Comparison of ENCODE assay signal across 8 cellular contexts in genomic region chr14:64878775-64879634, GRCh38. TPM values are rescaled to one million over a fixed set of nuclear protein-coding genes. Genes with fewer than 3 reads are reported as not detected.
DNase-seq lines count a peak whose midpoint lies in the region; ATAC-seq and TF ChIP-seq lines count a peak whose summit lies in the region.

No MANE protein-coding gene starts in this region.

- H3K36me3 Mint-ChIP-seq in activated T-helper 17 cell treated with anti-CD3 and anti-CD28 coated beads, Interleukin-2, amount 50 U/mL, for 72 hours (ENCODE audit: low read depth) = no peaks in the 10 kb centered on the region

- DNase-seq in DMS79 (lab: John Stamatoyannopoulos, UW) = peak; percentile 75
- peak; percentile 21 for DNase-seq in KBM-7
- peak; percentile 95 for DNase-seq in left kidney (ENCODE audit: low read depth, low spot score)
- peak; percentile 4 to 7 for DNase-seq in thyroid gland
- no peak for DNase-seq in GM19240 (ENCODE audit: insufficient read length, low spot score)

- H3K27ac Mint-ChIP-seq in activated T-helper 17 cell treated with anti-CD3 and anti-CD28 coated beads, Interleukin-2, amount 50 U/mL, for 72 hours = no peak overlapping the region

- intact Hi-C loops in thyroid gland (cut with DNase I) = no loop called here

- no peak for ATAC-seq in activated T-helper 17 cell treated with anti-CD3 and anti-CD28 coated beads, Interleukin-2, amount 50 U/mL, for 72 hours (replicated peaks)
- no peak for ATAC-seq in HG03442 (IDR thresholded peaks at IDR 0.05; ENCODE audit: unreplicated experiment)
- ATAC-seq in GM21723 (IDR thresholded peaks at IDR 0.05; ENCODE audit: unreplicated experiment) = no peak

- no peaks in the 10 kb centered on the region for H3K36me3 ChIP-seq in thyroid gland

- H3K9me3 Mint-ChIP-seq in activated T-helper 17 cell treated with anti-CD3 and anti-CD28 coated beads, Interleukin-2, amount 50 U/mL, for 72 hours = no peaks in the 10 kb centered on the region

- no peaks in the 10 kb centered on the region for H3K9me3 ChIP-seq in thyroid gland

- H3K4me3 Mint-ChIP-seq in activated T-helper 17 cell treated with anti-CD3 and anti-CD28 coated beads, Interleukin-2, amount 50 U/mL, for 72 hours = peak overlapping the region; percentile 52

- H3K27me3 ChIP-seq in thyroid gland = no peaks in the 10 kb centered on the region

- H3K4me1 Mint-ChIP-seq in activated T-helper 17 cell treated with anti-CD3 and anti-CD28 coated beads, Interleukin-2, amount 50 U/mL, for 72 hours = no peaks in the 10 kb centered on the region

- no peak for TF ChIP-seq CTCF in thyroid gland (IDR thresholded peaks at IDR 0.05)

- peaks cover 0 to 16% of the 10 kb centered on the region in 2 donors for H3K4me1 ChIP-seq in thyroid gland

- in situ Hi-C loops in KBM-7 (cut with MboI; ENCODE audit: low pct_unique_long_range_greater_than_20kb, low sequenced_read_pairs) = no loop called here

- H3K27me3 Mint-ChIP-seq in activated T-helper 17 cell treated with anti-CD3 and anti-CD28 coated beads, Interleukin-2, amount 50 U/mL, for 72 hours = peaks cover 18% of the 10 kb centered on the region

- WGBS in thyroid gland, 2 donors = 16 to 28% methylated on average over 14 to 20 of the region's 43 CpGs

- no peak for TF ChIP-seq POLR2A in thyroid gland (IDR thresholded peaks at IDR 0.05)

- H3K4me3 ChIP-seq in thyroid gland (replicated peaks in 1 of 3) = peak overlapping the region; percentile 6 to 55 (median 49)

- H3K27ac ChIP-seq in thyroid gland = no peak overlapping the region

RNA-seq across cellular contexts. Expression of gene SPTB, which starts 0.7 kb away (rescaled TPM):
- under 1 TPM; 0.15 to 0.29 TPM for total RNA-seq in activated T-helper 17 cell treated with anti-CD3 and anti-CD28 coated beads, Interleukin-2, amount 50 U/mL, for 72 hours
- 1 to 10 TPM in 1 of 4 donors, under 1 TPM in 3; 0.33 to 1.9 (median 0.61) TPM for total RNA-seq in thyroid gland

RNA-seq across cellular contexts. Expression of gene CHURC1, which starts 35.2 kb away (rescaled TPM):
- total RNA-seq in activated T-helper 17 cell treated with anti-CD3 and anti-CD28 coated beads, Interleukin-2, amount 50 U/mL, for 72 hours = 10 to 100 TPM; 53.8 to 56.0 TPM
- total RNA-seq in thyroid gland = 10 to 100 TPM; 63.7 to 90.2 (median 71.7) TPM
